ENCODE assay signal across 17 cellular contexts in the genomic region with DNA sequence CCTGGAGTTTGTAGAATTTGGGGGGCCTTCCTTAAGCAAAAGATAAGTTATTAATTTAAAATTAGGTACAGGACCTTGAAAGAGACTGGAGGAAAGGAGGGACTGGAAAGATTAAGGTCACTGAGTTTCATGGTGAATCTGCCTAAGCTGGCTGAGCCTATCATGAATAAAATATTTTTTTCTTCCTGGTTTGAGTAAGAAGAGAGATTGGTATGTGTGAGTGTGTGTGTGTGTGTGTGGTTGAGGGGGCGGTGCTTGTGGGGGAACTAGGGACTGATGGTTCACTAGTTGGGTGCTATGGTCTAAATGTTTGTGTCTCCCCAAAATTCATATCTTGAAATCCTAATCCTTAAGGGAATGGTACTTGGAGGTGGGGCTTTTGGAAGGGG.
DNase-seq lines count a peak whose midpoint lies in the region; ATAC-seq, FAIRE-seq and TF ChIP-seq lines count a peak whose summit lies in the region.
"Had no signal": no experiment of that assay in that cellular context is flagged by ENCODE, and none has a peak within 500 bp of the region (broad histone marks: within the 10 kb centered on the region; RNA-seq: fewer than 3 reads in every experiment).

No MANE protein-coding gene starts in this region.

- H3K27me3 ChIP-seq in uterus = no peaks in the 10 kb centered on the region
- H3K27me3 ChIP-seq: upper lobe of left lung had no signal

- FAIRE-seq in GM19239 (lab: Jason Lieb, UNC) = no peak

- H3K27ac ChIP-seq in uterus = peak overlapping the region; percentile 10 to 82
- H3K27ac ChIP-seq: C4-2B, upper lobe of left lung had no signal

- H3K36me3 Mint-ChIP-seq in activated T-helper 17 cell treated with anti-CD3 and anti-CD28 coated beads, Interleukin-2, amount 50 U/mL, for 72 hours (ENCODE audit: low read depth) = no peaks in the 10 kb centered on the region

- peaks cover 62% of the 10 kb centered on the region for H3K27me3 Mint-ChIP-seq in activated T-helper 17 cell treated with anti-CD3 and anti-CD28 coated beads, Interleukin-2, amount 50 U/mL, for 72 hours

- peak; percentile 13 for DNase-seq in stimulated activated CD4-positive, alpha-beta T cell treated with anti-CD3 and anti-CD28 coated beads, Interleukin-1b, Interleukin-23, amount 100 ng/mL, for 48 hours
- no peak for DNase-seq in stimulated activated CD4-positive, alpha-beta T cell treated with anti-CD3 and anti-CD28 coated beads, Interleukin-4, amount 100 ng/mL, for 24 hours
- DNase-seq in foreskin fibroblast (peak; percentile 54 to 67), uterus (no peak), posterior vena cava (ENCODE audit: low spot score) (no peak), GM19239 (ENCODE audit: insufficient read length, low spot score) (no peak)
- DNase-seq: activated CD4-positive, CD25-positive, alpha-beta regulatory T cell; activated naive CD4-positive, alpha-beta T cell; cortex of kidney; NCI-H446 treated with DMSO at 0.1 percent for 48 hours; psoas muscle; Right ventricle myocardium superior; upper lobe of left lung had no signal

- no peaks in the 10 kb centered on the region for H3K4me1 ChIP-seq in uterus

- H3K36me3 ChIP-seq in uterus = no peaks in the 10 kb centered on the region
- H3K36me3 ChIP-seq: upper lobe of left lung had no signal

- TF ChIP-seq POLR2A in uterus (IDR thresholded peaks at IDR 0.05) = no peak

- H3K4me3 Mint-ChIP-seq in activated T-helper 17 cell treated with anti-CD3 and anti-CD28 coated beads, Interleukin-2, amount 50 U/mL, for 72 hours = no peak overlapping the region

- H3K9me3 ChIP-seq in uterus = no peaks in the 10 kb centered on the region
- H3K9me3 ChIP-seq: psoas muscle, upper lobe of left lung had no signal

- no peak overlapping the region for H3K27ac Mint-ChIP-seq in activated T-helper 17 cell treated with anti-CD3 and anti-CD28 coated beads, Interleukin-2, amount 50 U/mL, for 72 hours

- intact Hi-C loops in uterus (cut with DNase I; ENCODE audit: low total_unique reads) (no loop called here), posterior vena cava (cut with DNase I) (loop anchor here in 1 of 2 donors (10.0 kb wide), 1 partner anchor 232 kb away; no protein-coding TSS in a partner anchor)

- peak overlapping the region in 1 of 2 donors; percentile 19 for H3K4me3 ChIP-seq in foreskin fibroblast (ENCODE audit: low read depth in 1 of 2, low read length in 2 of 2)
- no peak overlapping the region for H3K4me3 ChIP-seq in uterus
- H3K4me3 ChIP-seq: lung, psoas muscle, upper lobe of left lung had no signal

- peak; percentile 53 for ATAC-seq in activated T-helper 17 cell treated with anti-CD3 and anti-CD28 coated beads, Interleukin-2, amount 50 U/mL, for 72 hours (replicated peaks)
- ATAC-seq in activated CD4-positive, CD25-positive, alpha-beta regulatory T cell treated with anti-CD3 and anti-CD28 coated beads, Interleukin-2, amount 50 U/mL, for 24 hours = no peak

- H3K9me3 Mint-ChIP-seq in activated T-helper 17 cell treated with anti-CD3 and anti-CD28 coated beads, Interleukin-2, amount 50 U/mL, for 72 hours = no peaks in the 10 kb centered on the region

- TF ChIP-seq CTCF in foreskin fibroblast (IDR thresholded peaks at IDR 0.05; ENCODE audit: low read depth, low read length) = no peak
- no peak for TF ChIP-seq CTCF in uterus (IDR thresholded peaks at IDR 0.05)

- no peaks in the 10 kb centered on the region for H3K4me1 Mint-ChIP-seq in activated T-helper 17 cell treated with anti-CD3 and anti-CD28 coated beads, Interleukin-2, amount 50 U/mL, for 72 hours

Comparison
In these comparisons a context has a peak if more than half of its experiments do, and no peak if none do; other contexts are left out.
1. DNase-seq: peak in stimulated activated CD4-positive, alpha-beta T cell treated with anti-CD3 and anti-CD28 coated beads, Interleukin-1b, Interleukin-23, amount 100 ng/mL, for 48 hours (single experiment) and foreskin fibroblast (2 of 2); none in stimulated activated CD4-positive, alpha-beta T cell treated with anti-CD3 and anti-CD28 coated beads, Interleukin-4, amount 100 ng/mL, for 24 hours (single experiment), uterus (0 of 2), posterior vena cava (single experiment) and GM19239 (single experiment).